Comparison of ENCODE assay signal across 9 cellular contexts in genomic region chr7:30238721-30239441, GRCh38. TPM values are rescaled to one million over a fixed set of nuclear protein-coding genes. Genes with fewer than 3 reads are reported as not detected.
DNase-seq lines count a peak whose midpoint lies in the region; ATAC-seq, FAIRE-seq and TF ChIP-seq lines count a peak whose summit lies in the region.
"Had no signal": no experiment of that assay in that cellular context is flagged by ENCODE, and none has a peak within 500 bp of the region (broad histone marks: within the 10 kb centered on the region; RNA-seq: fewer than 3 reads in every experiment).

No MANE protein-coding gene starts in this region.

- peaks cover 2 to 7% of the 10 kb centered on the region in 2 donors for H3K36me3 Mint-ChIP-seq in CD14-positive monocyte

- H3K9me3 ChIP-seq in pancreas, result no peaks in the 10 kb centered on the region

- no peak overlapping the region for H3K27ac ChIP-seq in pancreas

- peaks cover 0 to 17% (median 14%) of the 10 kb centered on the region in 3 donors for H3K4me1 ChIP-seq in pancreas

- DNase-seq in CD14-positive monocyte (ENCODE audit: low spot score), result peak; percentile 62
- peak; percentile 46 for DNase-seq in NCI-H2227 (lab: John Stamatoyannopoulos, UW; ENCODE audit: unreplicated experiment)
- DNase-seq in bronchial epithelial cell (ENCODE audit: low read depth), result peak; percentile 98
- peak; percentile 71 to 88 (median 82) for DNase-seq in pancreas
- no peak for DNase-seq in pons (ENCODE audit: low spot score)
- DNase-seq in putamen (ENCODE audit: low spot score), result no peak

- H3K9me3 Mint-ChIP-seq in CD14-positive monocyte, result peaks cover 0 to 3% (median 0%) of the 10 kb centered on the region in 7 donors

- H3K27me3 ChIP-seq in bronchial epithelial cell (ENCODE audit: control insufficient read depth, insufficient read depth, low read length) (peaks cover 2% of the 10 kb centered on the region), pancreas (no peaks in the 10 kb centered on the region)

- peaks cover 39% of the 10 kb centered on the region for H3K4me1 Mint-ChIP-seq in CD14-positive monocyte

- intact Hi-C loops in CD14-positive monocyte (cut with micrococcal nuclease) (loop anchor here in 1 of 2 donors (5.0 kb wide), 1 partner anchor 212 kb away; the partner anchor contains the start of genes FKBP14 and PLEKHA8), pancreas (cut with DNase I) (no loop called here)

- FAIRE-seq in bronchial epithelial cell (lab: Jason Lieb, UNC), result peak; percentile 75
- FAIRE-seq in pancreas (lab: Jason Lieb, UNC), result no peak
- FAIRE-seq: endometrium had no signal

- TF ChIP-seq CTCF in CD14-positive monocyte (IDR thresholded peaks at IDR 0.05) (no peak), bronchial epithelial cell (IDR thresholded peaks at IDR 0.05; ENCODE audit: insufficient read depth, low read length, severe bottlenecking) (no peak), pancreas (IDR thresholded peaks at IDR 0.05) (no peak)

- H3K4me3 ChIP-seq in bronchial epithelial cell (ENCODE audit: low read depth, low read length) (no peak overlapping the region), pancreas (no peak overlapping the region)

- no peaks in the 10 kb centered on the region for H3K36me3 ChIP-seq in bronchial epithelial cell (ENCODE audit: control insufficient read depth, insufficient read depth, low read length)
- H3K36me3 ChIP-seq in pancreas, result no peaks in the 10 kb centered on the region

- H3K4me3 Mint-ChIP-seq in CD14-positive monocyte, result no peak overlapping the region

- ATAC-seq in GM18858 (IDR thresholded peaks at IDR 0.05; ENCODE audit: unreplicated experiment) (peak; percentile 52), HG03045 (IDR thresholded peaks at IDR 0.05; ENCODE audit: unreplicated experiment) (peak; percentile 82), pancreas (peak; percentile 80 to 90 (median 82))

- H3K27me3 Mint-ChIP-seq in CD14-positive monocyte (ENCODE audit: low read depth in 3 of 3), result peaks cover 4 to 9% (median 7%) of the 10 kb centered on the region in 3 donors

- peak overlapping the region; percentile 35 to 86 (median 81) for H3K27ac Mint-ChIP-seq in CD14-positive monocyte

RNA-seq across cellular contexts. Expression of gene ZNRF2, which starts 45.5 kb away (rescaled TPM):
- polyA plus RNA-seq in CD14-positive monocyte, result 1 to 10 TPM; 1.9 to 5.7 TPM
- 18.4 and 23.4 TPM in 2 replicates for total RNA-seq in bronchial epithelial cell
- 10 to 100 TPM in 5 of 6 donors, 1 to 10 TPM in 1; 9.9 to 17.1 (median 11.8) TPM for total RNA-seq in pancreas
- polyA plus RNA-seq in pancreas, result 1 to 10 TPM; 4.9 to 7.6 TPM

Comparison
In these comparisons a context has a peak if more than half of its experiments do, and no peak if none do; other contexts are left out.
1. DNase-seq: peak in CD14-positive monocyte (single experiment), NCI-H2227 (single experiment), bronchial epithelial cell (single experiment) and pancreas (6 of 6); none in pons (single experiment) and putamen (single experiment).
2. Peak in every context shown above with its lines, with median percentiles within 50 percentile points of each other: ATAC-seq.